11 cellular contexts compared by ENCODE assay signal in the genomic region with DNA sequence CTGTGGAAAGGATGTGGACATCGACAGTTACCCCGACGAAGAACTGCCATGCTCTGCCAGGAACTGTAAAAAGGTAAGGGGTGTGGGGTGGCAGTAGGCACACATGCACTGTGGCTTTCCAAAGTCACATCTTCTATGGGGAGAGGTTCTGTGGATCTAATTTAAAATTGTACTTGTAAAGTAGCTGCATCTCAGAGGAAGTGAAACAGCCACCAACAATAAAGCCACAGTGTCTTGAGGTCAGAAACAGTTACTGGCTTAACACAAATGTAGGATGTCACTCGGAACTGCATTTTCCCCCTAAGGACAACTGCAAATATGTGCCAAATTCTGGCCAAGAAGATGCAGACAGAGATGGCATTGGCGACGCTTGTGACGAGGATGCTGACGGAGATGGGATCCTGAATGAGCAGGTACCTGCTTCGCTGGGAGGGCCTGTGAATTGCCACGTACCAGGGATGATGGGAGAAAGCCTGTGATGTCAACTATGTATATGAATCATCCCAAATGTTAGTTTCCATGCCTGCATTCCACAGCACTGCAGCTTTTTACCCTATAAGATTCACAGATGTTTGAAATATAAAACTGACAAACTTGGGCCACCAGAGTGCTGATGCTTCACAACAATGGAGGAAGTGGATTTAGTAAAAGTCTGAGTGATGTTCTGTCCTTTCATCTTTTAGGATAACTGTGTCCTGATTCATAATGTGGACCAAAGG. TPM values are rescaled to one million over a fixed set of nuclear protein-coding genes. Genes with fewer than 3 reads are reported as not detected.
A peak's percentile ranks its signal among the peaks of the same experiment; 100 is the strongest.
DNase-seq lines count a peak whose midpoint lies in the region; ATAC-seq and TF ChIP-seq lines count a peak whose summit lies in the region.
"Had no signal": no experiment of that assay in that cellular context is flagged by ENCODE, and none has a peak within 500 bp of the region (broad histone marks: within the 10 kb centered on the region; RNA-seq: fewer than 3 reads in every experiment).

No MANE protein-coding gene starts in this region.

- H3K36me3 ChIP-seq in SK-N-MC (ENCODE audit: insufficient read depth, low read length) (no peaks in the 10 kb centered on the region), osteoblast (ENCODE audit: insufficient read depth, low read length) (no peaks in the 10 kb centered on the region), lower lobe of right lung (no peaks in the 10 kb centered on the region)

- peak overlapping the region; percentile 7 for H2AFZ ChIP-seq in osteoblast (ENCODE audit: low read length)

- DNase-seq in SK-N-MC (ENCODE audit: low read depth, low spot score) (no peak), osteoblast (ENCODE audit: insufficient read length, low spot score, missing footprints) (no peak), HPDE6-E6E7 (ENCODE audit: extremely low spot score) (no peak), lower lobe of right lung (no peak), NK-92 (lab: John Stamatoyannopoulos, UW; ENCODE audit: unreplicated experiment) (no peak)
- DNase-seq: activated CD4-positive, alpha-beta memory T cell treated with anti-CD3 and anti-CD28 coated beads, Interleukin-2, amount 10 ng/mL, durations not matched to agents 7 days and 5 days; DND-41 had no signal

- H4K20me1 ChIP-seq in osteoblast (ENCODE audit: insufficient read depth, low read length) = no peaks in the 10 kb centered on the region

- H3K27me3 ChIP-seq in osteoblast (ENCODE audit: insufficient read depth, low read length) (peaks cover 3% of the 10 kb centered on the region), lower lobe of right lung (ENCODE audit: low read depth) (no peaks in the 10 kb centered on the region)

- no peak overlapping the region for H3K9ac ChIP-seq in SK-N-MC (ENCODE audit: insufficient read length)

- H3K27ac ChIP-seq in SK-N-MC (peak overlapping the region; percentile 82; the same call in 1 of the 2 replicates), osteoblast (ENCODE audit: low read depth, low read length) (no peak overlapping the region), lower lobe of right lung (no peak overlapping the region)

- intact Hi-C loops in lower lobe of right lung (cut with DNase I) = no loop called here

- no peak for TF ChIP-seq CTCF in osteoblast (IDR thresholded peaks at IDR 0.05; ENCODE audit: extremely low read depth, low read depth, low read length)
- no peak for TF ChIP-seq CTCF in lower lobe of right lung (IDR thresholded peaks at IDR 0.05)

- H3K4me2 ChIP-seq in osteoblast (ENCODE audit: insufficient read depth, low read length) = no peak overlapping the region

- ATAC-seq in GM19395 (IDR thresholded peaks at IDR 0.05; ENCODE audit: unreplicated experiment) (peak; percentile 77), HG02870 (IDR thresholded peaks at IDR 0.05; ENCODE audit: unreplicated experiment) (peak; percentile 82), lower lobe of right lung (no peak), HG02884 (IDR thresholded peaks at IDR 0.05; ENCODE audit: unreplicated experiment) (no peak)
- ATAC-seq: K562 had no signal

- H3K9me3 ChIP-seq in SK-N-MC (ENCODE audit: low read depth, low read length) (no peaks in the 10 kb centered on the region), osteoblast (ENCODE audit: low read depth, low read length) (no peaks in the 10 kb centered on the region), lower lobe of right lung (no peaks in the 10 kb centered on the region)

- H3K79me2 ChIP-seq in osteoblast (ENCODE audit: insufficient read depth, low read length) = no peaks in the 10 kb centered on the region

- H3K4me1 ChIP-seq in osteoblast (ENCODE audit: insufficient read depth, low read length) (peaks cover 15% of the 10 kb centered on the region), lower lobe of right lung (no peaks in the 10 kb centered on the region)

- H3K4me3 ChIP-seq in SK-N-MC = peak overlapping the region; percentile 52; the same call in 1 of the 2 replicates
- no peak overlapping the region for H3K4me3 ChIP-seq in osteoblast (ENCODE audit: insufficient read depth, low read length)
- no peak overlapping the region for H3K4me3 ChIP-seq in lower lobe of right lung
- H3K4me3 ChIP-seq: K562 had no signal

RNA-seq across cellular contexts. Expression of gene THBS4, which starts 35.3 kb away (rescaled TPM):
- 0.29 and 0.36 TPM in 2 replicates for total RNA-seq in osteoblast
- total RNA-seq in lower lobe of right lung = 2.9 TPM
- total RNA-seq: K562 had no signal

Comparison
In these comparisons a context has a peak if more than half of its experiments do, and no peak if none do; other contexts are left out.
1. ATAC-seq: peak in GM19395 (single experiment) and HG02870 (single experiment); none in lower lobe of right lung (0 of 2) and HG02884 (single experiment).